2 cellular contexts compared by ENCODE assay signal in genomic region chr3:117238805-117239204, GRCh38.
A peak's percentile ranks its signal among the peaks of the same experiment; 100 is the strongest.
TF ChIP-seq lines count a peak whose summit lies in the region.

No MANE protein-coding gene starts in this region.

TF ChIP-seq in Ishikawa, 13 proteins besides CTCF, POLR2A, EP300 and RAD21 (continued from another document):
- TF ChIP-seq, protein P1, sequence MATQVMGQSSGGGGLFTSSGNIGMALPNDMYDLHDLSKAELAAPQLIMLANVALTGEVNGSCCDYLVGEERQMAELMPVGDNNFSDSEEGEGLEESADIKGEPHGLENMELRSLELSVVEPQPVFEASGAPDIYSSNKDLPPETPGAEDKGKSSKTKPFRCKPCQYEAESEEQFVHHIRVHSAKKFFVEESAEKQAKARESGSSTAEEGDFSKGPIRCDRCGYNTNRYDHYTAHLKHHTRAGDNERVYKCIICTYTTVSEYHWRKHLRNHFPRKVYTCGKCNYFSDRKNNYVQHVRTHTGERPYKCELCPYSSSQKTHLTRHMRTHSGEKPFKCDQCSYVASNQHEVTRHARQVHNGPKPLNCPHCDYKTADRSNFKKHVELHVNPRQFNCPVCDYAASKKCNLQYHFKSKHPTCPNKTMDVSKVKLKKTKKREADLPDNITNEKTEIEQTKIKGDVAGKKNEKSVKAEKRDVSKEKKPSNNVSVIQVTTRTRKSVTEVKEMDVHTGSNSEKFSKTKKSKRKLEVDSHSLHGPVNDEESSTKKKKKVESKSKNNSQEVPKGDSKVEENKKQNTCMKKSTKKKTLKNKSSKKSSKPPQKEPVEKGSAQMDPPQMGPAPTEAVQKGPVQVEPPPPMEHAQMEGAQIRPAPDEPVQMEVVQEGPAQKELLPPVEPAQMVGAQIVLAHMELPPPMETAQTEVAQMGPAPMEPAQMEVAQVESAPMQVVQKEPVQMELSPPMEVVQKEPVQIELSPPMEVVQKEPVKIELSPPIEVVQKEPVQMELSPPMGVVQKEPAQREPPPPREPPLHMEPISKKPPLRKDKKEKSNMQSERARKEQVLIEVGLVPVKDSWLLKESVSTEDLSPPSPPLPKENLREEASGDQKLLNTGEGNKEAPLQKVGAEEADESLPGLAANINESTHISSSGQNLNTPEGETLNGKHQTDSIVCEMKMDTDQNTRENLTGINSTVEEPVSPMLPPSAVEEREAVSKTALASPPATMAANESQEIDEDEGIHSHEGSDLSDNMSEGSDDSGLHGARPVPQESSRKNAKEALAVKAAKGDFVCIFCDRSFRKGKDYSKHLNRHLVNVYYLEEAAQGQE (IDR thresholded peaks at IDR 0.05; ENCODE audit: low read depth), result peak; percentile 60; the same call in 1 of the 2 replicates
- TF ChIP-seq TAF1 (IDR thresholded peaks at IDR 0.05; ENCODE audit: low read depth) (no peak), TEAD4 (IDR thresholded peaks at IDR 0.05) (no peak), CEBPB (IDR thresholded peaks at IDR 0.05) (no peak)

TF ChIP-seq in WTC11, 78 proteins besides CTCF, POLR2A, EP300 and RAD21 (continued from another document):
- TF ChIP-seq, protein P2, sequence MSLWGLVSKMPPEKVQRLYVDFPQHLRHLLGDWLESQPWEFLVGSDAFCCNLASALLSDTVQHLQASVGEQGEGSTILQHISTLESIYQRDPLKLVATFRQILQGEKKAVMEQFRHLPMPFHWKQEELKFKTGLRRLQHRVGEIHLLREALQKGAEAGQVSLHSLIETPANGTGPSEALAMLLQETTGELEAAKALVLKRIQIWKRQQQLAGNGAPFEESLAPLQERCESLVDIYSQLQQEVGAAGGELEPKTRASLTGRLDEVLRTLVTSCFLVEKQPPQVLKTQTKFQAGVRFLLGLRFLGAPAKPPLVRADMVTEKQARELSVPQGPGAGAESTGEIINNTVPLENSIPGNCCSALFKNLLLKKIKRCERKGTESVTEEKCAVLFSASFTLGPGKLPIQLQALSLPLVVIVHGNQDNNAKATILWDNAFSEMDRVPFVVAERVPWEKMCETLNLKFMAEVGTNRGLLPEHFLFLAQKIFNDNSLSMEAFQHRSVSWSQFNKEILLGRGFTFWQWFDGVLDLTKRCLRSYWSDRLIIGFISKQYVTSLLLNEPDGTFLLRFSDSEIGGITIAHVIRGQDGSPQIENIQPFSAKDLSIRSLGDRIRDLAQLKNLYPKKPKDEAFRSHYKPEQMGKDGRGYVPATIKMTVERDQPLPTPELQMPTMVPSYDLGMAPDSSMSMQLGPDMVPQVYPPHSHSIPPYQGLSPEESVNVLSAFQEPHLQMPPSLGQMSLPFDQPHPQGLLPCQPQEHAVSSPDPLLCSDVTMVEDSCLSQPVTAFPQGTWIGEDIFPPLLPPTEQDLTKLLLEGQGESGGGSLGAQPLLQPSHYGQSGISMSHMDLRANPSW (CRISPR knock-in tag; conservative IDR thresholded peaks at IDR 0.05; ENCODE audit: low read depth), result no peak
- no peak for TF ChIP-seq HMGA2 (CRISPR knock-in tag; IDR thresholded peaks at IDR 0.05)
- TF ChIP-seq, protein P3, sequence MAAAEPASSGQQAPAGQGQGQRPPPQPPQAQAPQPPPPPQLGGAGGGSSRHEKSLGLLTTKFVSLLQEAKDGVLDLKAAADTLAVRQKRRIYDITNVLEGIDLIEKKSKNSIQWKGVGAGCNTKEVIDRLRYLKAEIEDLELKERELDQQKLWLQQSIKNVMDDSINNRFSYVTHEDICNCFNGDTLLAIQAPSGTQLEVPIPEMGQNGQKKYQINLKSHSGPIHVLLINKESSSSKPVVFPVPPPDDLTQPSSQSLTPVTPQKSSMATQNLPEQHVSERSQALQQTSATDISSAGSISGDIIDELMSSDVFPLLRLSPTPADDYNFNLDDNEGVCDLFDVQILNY (CRISPR knock-in tag; IDR thresholded peaks at IDR 0.05), result no peak
- no peak for TF ChIP-seq ZNF512 (CRISPR knock-in tag; IDR thresholded peaks at IDR 0.05; ENCODE audit: borderline replicate concordance)
- TF ChIP-seq, protein P4, sequence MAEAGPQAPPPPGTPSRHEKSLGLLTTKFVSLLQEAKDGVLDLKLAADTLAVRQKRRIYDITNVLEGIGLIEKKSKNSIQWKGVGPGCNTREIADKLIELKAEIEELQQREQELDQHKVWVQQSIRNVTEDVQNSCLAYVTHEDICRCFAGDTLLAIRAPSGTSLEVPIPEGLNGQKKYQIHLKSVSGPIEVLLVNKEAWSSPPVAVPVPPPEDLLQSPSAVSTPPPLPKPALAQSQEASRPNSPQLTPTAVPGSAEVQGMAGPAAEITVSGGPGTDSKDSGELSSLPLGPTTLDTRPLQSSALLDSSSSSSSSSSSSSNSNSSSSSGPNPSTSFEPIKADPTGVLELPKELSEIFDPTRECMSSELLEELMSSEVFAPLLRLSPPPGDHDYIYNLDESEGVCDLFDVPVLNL (CRISPR knock-in tag; IDR thresholded peaks at IDR 0.05; ENCODE audit: borderline replicate concordance, low read depth), result no peak
- TF ChIP-seq, protein P5, sequence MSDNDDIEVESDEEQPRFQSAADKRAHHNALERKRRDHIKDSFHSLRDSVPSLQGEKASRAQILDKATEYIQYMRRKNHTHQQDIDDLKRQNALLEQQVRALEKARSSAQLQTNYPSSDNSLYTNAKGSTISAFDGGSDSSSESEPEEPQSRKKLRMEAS (CRISPR knock-in tag; IDR thresholded peaks at IDR 0.05), result no peak
- TF ChIP-seq MYBL2 (CRISPR knock-in tag; IDR thresholded peaks at IDR 0.05), result no peak
- TF ChIP-seq ZNF396 (CRISPR knock-in tag; IDR thresholded peaks at IDR 0.05; ENCODE audit: borderline replicate concordance), result no peak
- TF ChIP-seq, protein P6, sequence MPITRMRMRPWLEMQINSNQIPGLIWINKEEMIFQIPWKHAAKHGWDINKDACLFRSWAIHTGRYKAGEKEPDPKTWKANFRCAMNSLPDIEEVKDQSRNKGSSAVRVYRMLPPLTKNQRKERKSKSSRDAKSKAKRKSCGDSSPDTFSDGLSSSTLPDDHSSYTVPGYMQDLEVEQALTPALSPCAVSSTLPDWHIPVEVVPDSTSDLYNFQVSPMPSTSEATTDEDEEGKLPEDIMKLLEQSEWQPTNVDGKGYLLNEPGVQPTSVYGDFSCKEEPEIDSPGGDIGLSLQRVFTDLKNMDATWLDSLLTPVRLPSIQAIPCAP (CRISPR knock-in tag; IDR thresholded peaks at IDR 0.05), result no peak
- no peak for TF ChIP-seq ETV6 (CRISPR knock-in tag; IDR thresholded peaks at IDR 0.05)
- no peak for TF ChIP-seq GTF2I (CRISPR knock-in tag; conservative IDR thresholded peaks at IDR 0.05)
- TF ChIP-seq ZNF317 (CRISPR knock-in tag; IDR thresholded peaks at IDR 0.05; ENCODE audit: borderline replicate concordance, low read depth), result no peak
- no peak for TF ChIP-seq ATF1 (CRISPR knock-in tag; IDR thresholded peaks at IDR 0.05)
- TF ChIP-seq, protein P7, sequence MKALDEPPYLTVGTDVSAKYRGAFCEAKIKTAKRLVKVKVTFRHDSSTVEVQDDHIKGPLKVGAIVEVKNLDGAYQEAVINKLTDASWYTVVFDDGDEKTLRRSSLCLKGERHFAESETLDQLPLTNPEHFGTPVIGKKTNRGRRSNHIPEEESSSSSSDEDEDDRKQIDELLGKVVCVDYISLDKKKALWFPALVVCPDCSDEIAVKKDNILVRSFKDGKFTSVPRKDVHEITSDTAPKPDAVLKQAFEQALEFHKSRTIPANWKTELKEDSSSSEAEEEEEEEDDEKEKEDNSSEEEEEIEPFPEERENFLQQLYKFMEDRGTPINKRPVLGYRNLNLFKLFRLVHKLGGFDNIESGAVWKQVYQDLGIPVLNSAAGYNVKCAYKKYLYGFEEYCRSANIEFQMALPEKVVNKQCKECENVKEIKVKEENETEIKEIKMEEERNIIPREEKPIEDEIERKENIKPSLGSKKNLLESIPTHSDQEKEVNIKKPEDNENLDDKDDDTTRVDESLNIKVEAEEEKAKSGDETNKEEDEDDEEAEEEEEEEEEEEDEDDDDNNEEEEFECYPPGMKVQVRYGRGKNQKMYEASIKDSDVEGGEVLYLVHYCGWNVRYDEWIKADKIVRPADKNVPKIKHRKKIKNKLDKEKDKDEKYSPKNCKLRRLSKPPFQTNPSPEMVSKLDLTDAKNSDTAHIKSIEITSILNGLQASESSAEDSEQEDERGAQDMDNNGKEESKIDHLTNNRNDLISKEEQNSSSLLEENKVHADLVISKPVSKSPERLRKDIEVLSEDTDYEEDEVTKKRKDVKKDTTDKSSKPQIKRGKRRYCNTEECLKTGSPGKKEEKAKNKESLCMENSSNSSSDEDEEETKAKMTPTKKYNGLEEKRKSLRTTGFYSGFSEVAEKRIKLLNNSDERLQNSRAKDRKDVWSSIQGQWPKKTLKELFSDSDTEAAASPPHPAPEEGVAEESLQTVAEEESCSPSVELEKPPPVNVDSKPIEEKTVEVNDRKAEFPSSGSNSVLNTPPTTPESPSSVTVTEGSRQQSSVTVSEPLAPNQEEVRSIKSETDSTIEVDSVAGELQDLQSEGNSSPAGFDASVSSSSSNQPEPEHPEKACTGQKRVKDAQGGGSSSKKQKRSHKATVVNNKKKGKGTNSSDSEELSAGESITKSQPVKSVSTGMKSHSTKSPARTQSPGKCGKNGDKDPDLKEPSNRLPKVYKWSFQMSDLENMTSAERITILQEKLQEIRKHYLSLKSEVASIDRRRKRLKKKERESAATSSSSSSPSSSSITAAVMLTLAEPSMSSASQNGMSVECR (CRISPR knock-in tag; IDR thresholded peaks at IDR 0.05; ENCODE audit: borderline replicate concordance), result no peak
- TF ChIP-seq PRRX2 (CRISPR knock-in tag; IDR thresholded peaks at IDR 0.05), result no peak
